13 cellular contexts compared by ENCODE assay signal in genomic region chr1:185735667-185736105, GRCh38. TPM values are rescaled to one million over a fixed set of nuclear protein-coding genes. Genes with fewer than 3 reads are reported as not detected.
DNase-seq lines count a peak whose midpoint lies in the region; ATAC-seq, FAIRE-seq and TF ChIP-seq lines count a peak whose summit lies in the region.
"Had no signal": no experiment of that assay in that cellular context is flagged by ENCODE, and none has a peak within 500 bp of the region (broad histone marks: within the 10 kb centered on the region; RNA-seq: fewer than 3 reads in every experiment).

No MANE protein-coding gene starts in this region.

- 9 to 17% methylated on average over 4 of the region's 4 CpGs for WGBS in gastroesophageal sphincter (ENCODE audit: low coverage in 1 of 2), 2 donors
- 64 to 71% methylated on average over 4 of the region's 4 CpGs for WGBS in sigmoid colon, 2 donors

- H3K4me1 ChIP-seq in PC-9 (replicated peaks; ENCODE audit: insufficient read depth): peaks cover 14% of the 10 kb centered on the region
- peaks cover 0 to 34% (median 3%) of the 10 kb centered on the region in 3 donors for H3K4me1 ChIP-seq in gastroesophageal sphincter
- H3K4me1 ChIP-seq in sigmoid colon: peaks cover 0 to 13% (median 6%) of the 10 kb centered on the region in 4 donors

- H3K4me3 ChIP-seq in PC-9 (no peak overlapping the region), gastroesophageal sphincter (peak overlapping the region; percentile 60 to 81), sigmoid colon (peak overlapping the region; percentile 26 to 59 (median 52))
- H3K4me3 ChIP-seq: body of pancreas had no signal

- no peaks in the 10 kb centered on the region for H3K9me2 ChIP-seq in PC-9 (ENCODE audit: insufficient read depth)

- peak overlapping the region; percentile 50; the same call in 1 of the 2 replicates for H2AFZ ChIP-seq in PC-9

- H3K79me2 ChIP-seq in PC-9 (ENCODE audit: low read depth): no peaks in the 10 kb centered on the region

- H3K4me2 ChIP-seq in PC-9: peak overlapping the region; percentile 98

- TF ChIP-seq CTCF in PC-9 (conservative IDR thresholded peaks at IDR 0.05) (no peak), gastroesophageal sphincter (IDR thresholded peaks at IDR 0.05) (no peak), sigmoid colon (IDR thresholded peaks at IDR 0.05) (no peak)

- H3K36me3 ChIP-seq in PC-9 (ENCODE audit: low read depth) (no peaks in the 10 kb centered on the region), gastroesophageal sphincter (no peaks in the 10 kb centered on the region), sigmoid colon (no peaks in the 10 kb centered on the region)

- POLR2A ChIA-PET in PC-9 (lab: Charles Lee; ENCODE audit: unreplicated experiment): no interaction called here

- DNase-seq in PC-9 (no peak), sigmoid colon (no peak), SIG-M5 treated with dmso at 0.1 percent for 504 hours (lab: John Stamatoyannopoulos, UW; ENCODE audit: unreplicated experiment) (no peak), GOT3 (lab: John Stamatoyannopoulos, UW) (no peak)
- DNase-seq: activated CD8-positive, alpha-beta T cell treated with anti-CD3 and anti-CD28 coated beads for 36 hours; body of pancreas; DMS79; NCI-H1048; posterior cingulate gyrus had no signal

- peak; percentile 6 for FAIRE-seq in G401.6 (lab: Jason Lieb, UNC)

- H3K27me3 ChIP-seq in PC-9 (ENCODE audit: insufficient read depth, low read depth): no peaks in the 10 kb centered on the region
- no peaks in the 10 kb centered on the region for H3K27me3 ChIP-seq in gastroesophageal sphincter
- no peaks in the 10 kb centered on the region for H3K27me3 ChIP-seq in sigmoid colon
- H3K27me3 ChIP-seq: body of pancreas had no signal

- TF ChIP-seq POLR2A in gastroesophageal sphincter (IDR thresholded peaks at IDR 0.05): no peak
- no peak for TF ChIP-seq POLR2A in sigmoid colon (IDR thresholded peaks at IDR 0.05)

- TF ChIP-seq EP300 in gastroesophageal sphincter (IDR thresholded peaks at IDR 0.05): no peak
- TF ChIP-seq EP300 in sigmoid colon (IDR thresholded peaks at IDR 0.05): no peak

- no TSS peak for BruUV-seq in PC-9 (replicated peaks; lab: Mats Ljungman, UMichigan)

- H3F3A ChIP-seq in PC-9 (ENCODE audit: insufficient read depth, low read depth): no peaks in the 10 kb centered on the region

- no peaks in the 10 kb centered on the region for H3K9me3 ChIP-seq in PC-9 (ENCODE audit: insufficient read depth, low read depth)
- peaks cover 0 to 7% (median 0%) of the 10 kb centered on the region in 3 donors for H3K9me3 ChIP-seq in gastroesophageal sphincter
- H3K9me3 ChIP-seq in sigmoid colon: peaks cover 0 to 4% (median 0%) of the 10 kb centered on the region in 4 donors
- H3K9me3 ChIP-seq: body of pancreas had no signal

- no peak for ATAC-seq in gastroesophageal sphincter
- ATAC-seq in GM21367 (IDR thresholded peaks at IDR 0.05; ENCODE audit: unreplicated experiment): no peak
- ATAC-seq in GM21528 (IDR thresholded peaks at IDR 0.05; ENCODE audit: low FRiP score, unreplicated experiment): no peak
- ATAC-seq: activated CD8-positive, alpha-beta T cell treated with anti-CD3 and anti-CD28 coated beads for 36 hours; body of pancreas had no signal

- intact Hi-C loops in PC-9 (cut with micrococcal nuclease; ENCODE audit: unreplicated experiment) (no loop called here), sigmoid colon (cut with DNase I) (no loop called here)

- no peaks in the 10 kb centered on the region for H4K20me1 ChIP-seq in PC-9 (ENCODE audit: insufficient read depth)

- H3K27ac ChIP-seq in PC-9 (no peak overlapping the region), gastroesophageal sphincter (peak overlapping the region; percentile 90 to 94 (median 92)), sigmoid colon (peak overlapping the region; percentile 28 to 92 (median 79))
- H3K27ac ChIP-seq: body of pancreas had no signal

- CTCF ChIA-PET in PC-9 (lab: Charles Lee): no interaction called here

RNA-seq across cellular contexts. Expression of gene HMCN1, which starts 1.5 kb away (rescaled TPM):
- total RNA-seq in PC-9 (2021) (0.31 and 0.83 TPM in 2 replicates), gastroesophageal sphincter (10 to 100 TPM; 11.6 to 95.9 (median 78.6) TPM), sigmoid colon (10 to 100 TPM in 1 of 4 donors, 1 to 10 TPM in 3; 6.7 to 22.7 (median 7.4) TPM)
- 1 to 10 TPM in 1 of 3 donors, under 1 TPM in 2; under 0.01 to 1.8 (median 0.46) TPM for polyA plus RNA-seq in sigmoid colon
- total RNA-seq: activated CD8-positive, alpha-beta T cell treated with anti-CD3 and anti-CD28 coated beads for 36 hours had no signal
